Comparison of ENCODE assay signal across 8 cellular contexts in the genomic region with DNA sequence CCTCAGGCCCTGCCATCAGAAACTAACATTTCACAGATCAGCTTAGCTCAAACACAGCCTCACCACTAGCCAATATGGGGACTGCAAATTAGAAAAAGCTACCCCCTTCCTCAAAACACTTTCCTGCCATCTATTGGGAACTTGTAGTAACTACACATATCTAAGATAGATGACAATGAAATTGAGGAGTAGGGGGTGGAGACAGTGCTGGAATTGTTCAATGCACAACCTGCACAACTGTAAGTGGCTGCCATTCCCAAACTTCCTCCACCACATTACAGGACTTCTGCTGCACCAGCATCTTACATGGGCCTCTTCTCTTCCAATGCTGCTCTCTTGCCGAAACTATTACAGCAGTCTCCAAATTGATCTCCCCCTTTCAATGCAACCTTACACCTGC. TPM values are rescaled to one million over a fixed set of nuclear protein-coding genes. Genes with fewer than 3 reads are reported as not detected.
DNase-seq lines count a peak whose midpoint lies in the region; ATAC-seq, FAIRE-seq and TF ChIP-seq lines count a peak whose summit lies in the region.

No MANE protein-coding gene starts in this region.

- ATAC-seq in GM21381 (IDR thresholded peaks at IDR 0.05; ENCODE audit: unreplicated experiment) = no peak

- intact Hi-C loops in kidney (cut with DNase I) = no loop called here

- FAIRE-seq in kidney (lab: Jason Lieb, UNC) = no peak

- H3K36me3 ChIP-seq in kidney (ENCODE audit: control insufficient read depth in 1 of 2, insufficient read depth in 2 of 2, low read length in 2 of 2) = no peaks in the 10 kb centered on the region

- H3K9ac ChIP-seq in kidney (ENCODE audit: low read length in 2 of 2) = no peak overlapping the region

- TF ChIP-seq CTCF in VCaP (conservative IDR thresholded peaks at IDR 0.05) = peak; percentile 70
- TF ChIP-seq CTCF in kidney (IDR thresholded peaks at IDR 0.05; ENCODE audit: borderline replicate concordance, extremely low read depth, insufficient read depth) = no peak

- no peak overlapping the region for H3K4me3 ChIP-seq in kidney (ENCODE audit: low read length in 2 of 2)

- H3K4me1 ChIP-seq in kidney (ENCODE audit: control insufficient read depth in 1 of 2, insufficient read depth in 1 of 2, low read depth in 1 of 2, low read length in 2 of 2) = no peaks in the 10 kb centered on the region

- no peaks in the 10 kb centered on the region for H3K9me3 ChIP-seq in kidney (ENCODE audit: control insufficient read depth in 1 of 2, low read length in 2 of 2)

- H3K27ac ChIP-seq in VCaP = no peak overlapping the region
- no peak overlapping the region for H3K27ac ChIP-seq in kidney (ENCODE audit: low read depth in 2 of 2, low read length in 2 of 2)
- no peak overlapping the region for H3K27ac ChIP-seq in substantia nigra (ENCODE audit: low read depth, low read length, poor library complexity, severe bottlenecking)

- peak; percentile 1 for DNase-seq in SKM-1 (lab: John Stamatoyannopoulos, UW; ENCODE audit: unreplicated experiment)
- DNase-seq in SKM-1 treated with dmso at 0.1 percent for 144 hours (lab: John Stamatoyannopoulos, UW; ENCODE audit: unreplicated experiment) = no peak
- DNase-seq in NCI-H1417 (lab: John Stamatoyannopoulos, UW) = peak; percentile 30 to 64 (median 42)
- peak; percentile 65 for DNase-seq in left kidney (ENCODE audit: low read depth, low spot score)
- DNase-seq in kidney = no peak
- no peak for DNase-seq in substantia nigra (lab: John Stamatoyannopoulos, UW)

RNA-seq across cellular contexts. Expression of a gene that starts 21.8 kb away (rescaled TPM):
- total RNA-seq in kidney = not detected
- not detected for polyA plus RNA-seq in kidney (ENCODE audit: insufficient read depth, low read depth, low replicate concordance)

RNA-seq across cellular contexts. Expression of a gene that starts 31.2 kb away (rescaled TPM):
- 1.7 TPM for total RNA-seq in kidney
- polyA plus RNA-seq in kidney (ENCODE audit: insufficient read depth, low read depth, low replicate concordance) = not detected

Comparison
In these comparisons a context has a peak if more than half of its experiments do, and no peak if none do; other contexts are left out.
1. DNase-seq: peak in SKM-1 (single experiment), NCI-H1417 (3 of 3) and left kidney (single experiment); none in SKM-1 treated with dmso at 0.1 percent for 144 hours (single experiment), kidney (single experiment) and substantia nigra (0 of 49).